10 cellular contexts compared by ENCODE assay signal in genomic region chr4:17616283-17616682, GRCh38. TPM values are rescaled to one million over a fixed set of nuclear protein-coding genes. Genes with fewer than 3 reads are reported as not detected.
DNase-seq lines count a peak whose midpoint lies in the region; ATAC-seq, FAIRE-seq and TF ChIP-seq lines count a peak whose summit lies in the region.
"Had no signal": no experiment of that assay in that cellular context is flagged by ENCODE, and none has a peak within 500 bp of the region (broad histone marks: within the 10 kb centered on the region; RNA-seq: fewer than 3 reads in every experiment).

No MANE protein-coding gene starts in this region.

- H3K9me3 Mint-ChIP-seq in activated T-cell treated with anti-CD3 and anti-CD28 coated beads, Interleukin-2, amount 50 U/mL, for 72 hours = no peaks in the 10 kb centered on the region
- H3K9me3 Mint-ChIP-seq in activated naive CD8-positive, alpha-beta T cell treated with anti-CD3 and anti-CD28 coated beads for 36 hours = no peaks in the 10 kb centered on the region

- peak overlapping the region; percentile 48 for H3K4me2 ChIP-seq in keratinocyte (ENCODE audit: control insufficient read depth, extremely low read depth, insufficient read depth, low read depth, low read length)

- CTCF ChIA-PET in RWPE1 (lab: Yijun Ruan, JAX) = interaction anchor here (0.6 kb wide), 2 partner anchors 188 to 483 kb away, joined by 3 read pairs; no protein-coding TSS in a partner anchor

- ATAC-seq in activated T-cell treated with anti-CD3 and anti-CD28 coated beads, Interleukin-2, amount 50 U/mL, for 72 hours (replicated peaks in 1 of 2) = no peak
- no peak for ATAC-seq in thoracic aorta (ENCODE audit: insufficient number of reproducible peaks, low FRiP score, low read depth)

- no peaks in the 10 kb centered on the region for H3K27me3 ChIP-seq in keratinocyte (ENCODE audit: control insufficient read depth, extremely low read depth, insufficient read depth, low read length)
- H3K27me3 ChIP-seq in thoracic aorta (replicated peaks; ENCODE audit: insufficient read depth) = no peaks in the 10 kb centered on the region

- FAIRE-seq in keratinocyte (lab: Jason Lieb, UNC) = no peak
- FAIRE-seq: H54 had no signal

- no peak for DNase-seq in activated T-cell treated with anti-CD3 and anti-CD28 coated beads, Interleukin-2, amount 50 U/mL, for 72 hours
- no peak for DNase-seq in activated T-cell treated with anti-CD3 and anti-CD28 coated beads, Interleukin-2, amount 50 U/mL, for 1 hour
- DNase-seq in activated naive CD8-positive, alpha-beta T cell treated with anti-CD3 and anti-CD28 coated beads for 36 hours = no peak
- no peak for DNase-seq in keratinocyte (ENCODE audit: low read depth, low spot score)
- no peak for DNase-seq in thoracic aorta (ENCODE audit: low spot score)
- DNase-seq in RWPE1 (ENCODE audit: low spot score) = no peak
- DNase-seq in dedifferentiated amniotic fluid mesenchymal stem cell (ENCODE audit: extremely low spot score) = no peak
- no peak for DNase-seq in DMS114 treated with DMSO at 0.1 percent for 48 hours (lab: John Stamatoyannopoulos, UW; ENCODE audit: unreplicated experiment)
- DNase-seq: NCI-H2227 treated with DMSO at 0.1 percent for 48 hours had no signal

- dilution Hi-C loops in keratinocyte (cut with MboI; ENCODE audit: extremely low pct_ligation_motif_present, low sequenced_read_pairs) = no loop called here

- no peak overlapping the region for H3K9ac ChIP-seq in keratinocyte (ENCODE audit: control insufficient read depth, extremely low read depth, insufficient read depth, low read length)

- no peak for TF ChIP-seq CTCF in keratinocyte (optimal IDR thresholded peaks at IDR 0.05 in 1 of 3, IDR thresholded peaks at IDR 0.05 in 1 of 3, conservative IDR thresholded peaks at IDR 0.05 in 1 of 3; ENCODE audit: extremely low read depth in 1 of 3, insufficient read depth in 2 of 3, low read length in 3 of 3)
- no peak for TF ChIP-seq CTCF in thoracic aorta (IDR thresholded peaks at IDR 0.05)
- TF ChIP-seq CTCF in RWPE1 (conservative IDR thresholded peaks at IDR 0.05; ENCODE audit: low read depth) = no peak

- H3K4me1 Mint-ChIP-seq in activated T-cell treated with anti-CD3 and anti-CD28 coated beads, Interleukin-2, amount 50 U/mL, for 72 hours (ENCODE audit: low read depth) = peaks cover 55% of the 10 kb centered on the region
- peaks cover 37% of the 10 kb centered on the region for H3K4me1 Mint-ChIP-seq in activated naive CD8-positive, alpha-beta T cell treated with anti-CD3 and anti-CD28 coated beads for 36 hours

- H3K27ac ChIP-seq in keratinocyte (ENCODE audit: control insufficient read depth, insufficient read depth, low read length) (no peak overlapping the region), thoracic aorta (no peak overlapping the region), RWPE1 (no peak overlapping the region)

- POLR2A ChIA-PET in RWPE1 (lab: Yijun Ruan, JAX; ENCODE audit: low non-redundant PET) = interaction anchor here (0.7 kb wide), 1 partner anchor 406 kb away, joined by 3 read pairs; no protein-coding TSS in a partner anchor

- H3K4me1 ChIP-seq in keratinocyte (ENCODE audit: control insufficient read depth, extremely low read depth, insufficient read depth, low read length) (peaks cover 18% of the 10 kb centered on the region), thoracic aorta (ENCODE audit: control insufficient read depth in 1 of 2, low read depth in 2 of 2) (peaks cover 24 to 47% of the 10 kb centered on the region in 2 donors)

- H3K27ac Mint-ChIP-seq in activated T-cell treated with anti-CD3 and anti-CD28 coated beads, Interleukin-2, amount 50 U/mL, for 72 hours = peak overlapping the region; percentile 75
- no peak overlapping the region for H3K27ac Mint-ChIP-seq in activated naive CD8-positive, alpha-beta T cell treated with anti-CD3 and anti-CD28 coated beads for 36 hours

- H3K4me3 Mint-ChIP-seq in activated T-cell treated with anti-CD3 and anti-CD28 coated beads, Interleukin-2, amount 50 U/mL, for 72 hours = peak overlapping the region; percentile 71 to 74
- peak overlapping the region; percentile 69 for H3K4me3 Mint-ChIP-seq in activated naive CD8-positive, alpha-beta T cell treated with anti-CD3 and anti-CD28 coated beads for 36 hours

- peaks cover 59% of the 10 kb centered on the region for H3K79me2 ChIP-seq in keratinocyte (ENCODE audit: control insufficient read depth, insufficient read depth, low read length)

- H3K27me3 Mint-ChIP-seq in activated T-cell treated with anti-CD3 and anti-CD28 coated beads, Interleukin-2, amount 50 U/mL, for 72 hours (ENCODE audit: low read depth) = no peaks in the 10 kb centered on the region
- H3K27me3 Mint-ChIP-seq in activated naive CD8-positive, alpha-beta T cell treated with anti-CD3 and anti-CD28 coated beads for 36 hours = no peaks in the 10 kb centered on the region

- H3K4me3 ChIP-seq in keratinocyte (ENCODE audit: control insufficient read depth in 2 of 3, extremely low read depth in 1 of 3, insufficient read depth in 2 of 3, low read depth in 1 of 3, low read length in 3 of 3) (no peak overlapping the region), thoracic aorta (peak overlapping the region; percentile 90)

- peaks cover 9 to 24% of the 10 kb centered on the region in 2 experiments for H3K36me3 ChIP-seq in keratinocyte (ENCODE audit: control insufficient read depth in 2 of 2, extremely low read depth in 1 of 2, insufficient read depth in 2 of 2, low read length in 2 of 2)
- H3K36me3 ChIP-seq in thoracic aorta = peaks cover 14% of the 10 kb centered on the region

- no peaks in the 10 kb centered on the region for H3K9me3 ChIP-seq in keratinocyte (ENCODE audit: control insufficient read depth, low read depth, low read length)
- no peaks in the 10 kb centered on the region for H3K9me3 ChIP-seq in thoracic aorta

- no peak overlapping the region for H2AFZ ChIP-seq in keratinocyte (ENCODE audit: control insufficient read depth, low read length)

- H4K20me1 ChIP-seq in keratinocyte (ENCODE audit: control insufficient read depth, extremely low read depth, insufficient read depth, low read length) = peaks cover 15% of the 10 kb centered on the region

- no peaks in the 10 kb centered on the region for H3K9me1 ChIP-seq in keratinocyte (ENCODE audit: control insufficient read depth, extremely low read depth, insufficient read depth, low read length)

- H3K36me3 Mint-ChIP-seq in activated T-cell treated with anti-CD3 and anti-CD28 coated beads, Interleukin-2, amount 50 U/mL, for 72 hours (ENCODE audit: insufficient read depth in 2 of 2) = peaks cover 6 to 23% of the 10 kb centered on the region in 2 donors
- H3K36me3 Mint-ChIP-seq in activated naive CD8-positive, alpha-beta T cell treated with anti-CD3 and anti-CD28 coated beads for 36 hours = peaks cover 20% of the 10 kb centered on the region

RNA-seq across cellular contexts. Expression of gene MED28, which starts 1.8 kb away (rescaled TPM):
- total RNA-seq in activated T-cell treated with anti-CD3 and anti-CD28 coated beads, Interleukin-2, amount 50 U/mL, for 72 hours = 10 to 100 TPM; 38.6 to 44.5 TPM
- 10 to 100 TPM; 57.2 to 72.5 TPM for total RNA-seq in activated naive CD8-positive, alpha-beta T cell treated with anti-CD3 and anti-CD28 coated beads for 36 hours
- 12.3 to 22.5 TPM (median 21.7 TPM) in 3 replicates for polyA plus RNA-seq in keratinocyte
- polyA plus RNA-seq in keratinocyte (2011; ENCODE audit: low read depth) = 59.8 TPM
- polyA plus RNA-seq in keratinocyte (2011; cell fraction: cytosol; rRNA removed) = 8.7 and 13.2 TPM in 2 replicates
- 6.0 and 6.7 TPM in 2 replicates for polyA plus RNA-seq in keratinocyte (2011; cell fraction: nucleus; rRNA removed)
- 21.5 and 35.2 TPM in 2 replicates for polyA plus RNA-seq in keratinocyte (2012; ENCODE audit: low replicate concordance)
- 8.8 to 11.3 TPM (median 10.5 TPM) in 3 replicates for polyA minus RNA-seq in keratinocyte
- 38.0 TPM for polyA minus RNA-seq in keratinocyte (2011; cell fraction: cytosol; rRNA and poly(A)+ RNA removed)
- 6.2 and 14.6 TPM in 2 replicates for polyA minus RNA-seq in keratinocyte (2011; cell fraction: nucleus; rRNA and poly(A)+ RNA removed)
- 10 to 100 TPM; 14.5 to 22.8 TPM for total RNA-seq in thoracic aorta

RNA-seq across cellular contexts. Expression of gene LAP3, which starts 39.3 kb away (rescaled TPM):
- total RNA-seq in activated T-cell treated with anti-CD3 and anti-CD28 coated beads, Interleukin-2, amount 50 U/mL, for 72 hours = 10 to 100 TPM; 72.5 to 97.7 TPM
- 100 to 1,000 TPM; 146 TPM for total RNA-seq in activated naive CD8-positive, alpha-beta T cell treated with anti-CD3 and anti-CD28 coated beads for 36 hours
- 57.3 to 95.6 TPM (median 84.8 TPM) in 3 replicates for polyA plus RNA-seq in keratinocyte
- polyA plus RNA-seq in keratinocyte (2011; ENCODE audit: low read depth) = 61.6 TPM
- polyA plus RNA-seq in keratinocyte (2011; cell fraction: cytosol; rRNA removed) = 54.5 and 62.3 TPM in 2 replicates
- 50.8 and 59.6 TPM in 2 replicates for polyA plus RNA-seq in keratinocyte (2011; cell fraction: nucleus; rRNA removed)
- 28.5 and 70.8 TPM in 2 replicates for polyA plus RNA-seq in keratinocyte (2012; ENCODE audit: low replicate concordance)
- polyA minus RNA-seq in keratinocyte = 20.2 to 54.7 TPM (median 46.0 TPM) in 3 replicates
- polyA minus RNA-seq in keratinocyte (2011; cell fraction: cytosol; rRNA and poly(A)+ RNA removed) = 52.9 TPM
- 19.1 and 32.3 TPM in 2 replicates for polyA minus RNA-seq in keratinocyte (2011; cell fraction: nucleus; rRNA and poly(A)+ RNA removed)
- total RNA-seq in thoracic aorta = 10 to 100 TPM; 83.3 to 91.2 TPM
